1 cellular context compared by ENCODE assay signal in the genomic region with DNA sequence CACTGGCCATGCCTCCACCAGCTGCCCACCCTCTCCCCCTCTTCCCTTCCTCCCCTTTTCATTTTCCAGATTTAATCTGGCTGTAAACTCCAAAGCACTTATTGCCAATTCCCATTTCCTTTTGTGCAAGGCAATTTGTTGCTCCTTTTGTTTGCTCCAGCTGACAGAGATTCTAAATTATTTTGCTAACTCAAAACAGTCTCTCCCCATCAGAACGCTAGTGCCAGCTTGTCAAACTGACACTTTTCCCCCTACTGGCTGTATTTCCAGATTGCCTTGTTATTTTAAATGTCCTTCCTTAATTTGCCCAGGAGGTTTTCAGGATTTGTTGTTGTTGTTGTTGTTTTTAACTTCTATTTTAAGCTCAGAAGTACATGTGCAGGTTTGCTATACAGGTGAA.
TF ChIP-seq lines count a peak whose summit lies in the region.

No MANE protein-coding gene starts in this region.

TF ChIP-seq in HepG2, 621 proteins besides CTCF, POLR2A, EP300 and RAD21:
- TF ChIP-seq ATF4 (CRISPR knock-in tag; IDR thresholded peaks at IDR 0.05): no peak
- TF ChIP-seq MNT (IDR thresholded peaks at IDR 0.05): no peak
